ENCODE assay signal across 1 cellular context in the genomic region with DNA sequence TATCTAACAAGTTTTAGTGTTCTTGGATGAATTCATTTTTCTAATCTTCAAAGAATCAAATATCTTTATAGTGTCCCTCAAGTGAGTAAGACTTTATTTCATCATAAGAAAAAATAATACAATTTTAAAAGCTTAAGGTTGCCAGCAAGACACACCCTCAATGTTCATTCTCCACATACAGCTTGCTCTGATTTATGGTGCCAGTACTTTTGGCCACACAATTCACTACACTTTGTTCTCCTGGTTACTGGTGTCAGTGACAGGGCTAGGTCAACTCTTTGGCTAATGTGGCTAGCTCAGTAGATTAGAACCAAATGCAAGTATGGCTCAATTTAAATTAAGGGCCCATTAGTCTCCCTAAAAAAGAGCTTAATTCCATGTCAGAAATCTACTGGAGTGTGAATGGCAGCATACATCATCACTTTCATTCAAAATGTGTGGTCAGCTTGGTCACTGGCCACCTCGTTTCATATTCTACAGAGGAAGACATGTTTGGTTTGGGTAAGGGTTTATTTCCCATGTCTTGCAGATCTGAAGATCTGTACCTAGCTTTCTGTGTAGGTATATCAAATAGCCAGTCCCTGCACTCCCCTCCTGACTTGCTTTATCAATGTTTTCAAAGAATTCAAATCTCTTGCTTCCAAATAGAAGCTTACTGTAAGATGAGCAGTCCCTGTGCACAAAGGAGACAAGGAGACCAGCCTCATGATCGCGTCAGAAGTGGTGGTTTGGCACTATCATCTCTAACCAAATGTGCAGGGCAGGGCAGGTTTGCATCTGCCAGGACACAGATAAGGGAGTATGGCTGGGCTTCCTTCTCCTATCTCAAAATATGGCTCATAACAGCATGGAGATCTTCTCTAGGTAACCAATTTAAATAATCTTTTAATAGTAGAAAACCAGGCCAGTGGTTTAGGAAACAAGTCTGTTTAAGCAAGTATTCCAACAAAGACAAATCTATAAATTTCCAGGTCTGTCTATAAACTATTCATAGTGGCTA.
TF ChIP-seq lines count a peak whose summit lies in the region.

No MANE protein-coding gene starts in this region.

TF ChIP-seq in WTC11, 78 proteins besides CTCF, POLR2A, EP300 and RAD21 (continued from another document):
- TF ChIP-seq, protein P1, sequence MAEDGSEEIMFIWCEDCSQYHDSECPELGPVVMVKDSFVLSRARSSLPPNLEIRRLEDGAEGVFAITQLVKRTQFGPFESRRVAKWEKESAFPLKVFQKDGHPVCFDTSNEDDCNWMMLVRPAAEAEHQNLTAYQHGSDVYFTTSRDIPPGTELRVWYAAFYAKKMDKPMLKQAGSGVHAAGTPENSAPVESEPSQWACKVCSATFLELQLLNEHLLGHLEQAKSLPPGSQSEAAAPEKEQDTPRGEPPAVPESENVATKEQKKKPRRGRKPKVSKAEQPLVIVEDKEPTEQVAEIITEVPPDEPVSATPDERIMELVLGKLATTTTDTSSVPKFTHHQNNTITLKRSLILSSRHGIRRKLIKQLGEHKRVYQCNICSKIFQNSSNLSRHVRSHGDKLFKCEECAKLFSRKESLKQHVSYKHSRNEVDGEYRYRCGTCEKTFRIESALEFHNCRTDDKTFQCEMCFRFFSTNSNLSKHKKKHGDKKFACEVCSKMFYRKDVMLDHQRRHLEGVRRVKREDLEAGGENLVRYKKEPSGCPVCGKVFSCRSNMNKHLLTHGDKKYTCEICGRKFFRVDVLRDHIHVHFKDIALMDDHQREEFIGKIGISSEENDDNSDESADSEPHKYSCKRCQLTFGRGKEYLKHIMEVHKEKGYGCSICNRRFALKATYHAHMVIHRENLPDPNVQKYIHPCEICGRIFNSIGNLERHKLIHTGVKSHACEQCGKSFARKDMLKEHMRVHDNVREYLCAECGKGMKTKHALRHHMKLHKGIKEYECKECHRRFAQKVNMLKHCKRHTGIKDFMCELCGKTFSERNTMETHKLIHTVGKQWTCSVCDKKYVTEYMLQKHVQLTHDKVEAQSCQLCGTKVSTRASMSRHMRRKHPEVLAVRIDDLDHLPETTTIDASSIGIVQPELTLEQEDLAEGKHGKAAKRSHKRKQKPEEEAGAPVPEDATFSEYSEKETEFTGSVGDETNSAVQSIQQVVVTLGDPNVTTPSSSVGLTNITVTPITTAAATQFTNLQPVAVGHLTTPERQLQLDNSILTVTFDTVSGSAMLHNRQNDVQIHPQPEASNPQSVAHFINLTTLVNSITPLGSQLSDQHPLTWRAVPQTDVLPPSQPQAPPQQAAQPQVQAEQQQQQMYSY (CRISPR knock-in tag; IDR thresholded peaks at IDR 0.05), result no peak
- TF ChIP-seq, protein P2, sequence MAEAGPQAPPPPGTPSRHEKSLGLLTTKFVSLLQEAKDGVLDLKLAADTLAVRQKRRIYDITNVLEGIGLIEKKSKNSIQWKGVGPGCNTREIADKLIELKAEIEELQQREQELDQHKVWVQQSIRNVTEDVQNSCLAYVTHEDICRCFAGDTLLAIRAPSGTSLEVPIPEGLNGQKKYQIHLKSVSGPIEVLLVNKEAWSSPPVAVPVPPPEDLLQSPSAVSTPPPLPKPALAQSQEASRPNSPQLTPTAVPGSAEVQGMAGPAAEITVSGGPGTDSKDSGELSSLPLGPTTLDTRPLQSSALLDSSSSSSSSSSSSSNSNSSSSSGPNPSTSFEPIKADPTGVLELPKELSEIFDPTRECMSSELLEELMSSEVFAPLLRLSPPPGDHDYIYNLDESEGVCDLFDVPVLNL (CRISPR knock-in tag; IDR thresholded peaks at IDR 0.05; ENCODE audit: borderline replicate concordance, low read depth), result no peak
- no peak for TF ChIP-seq ZNF232 (CRISPR knock-in tag; IDR thresholded peaks at IDR 0.05)
- TF ChIP-seq, protein P3, sequence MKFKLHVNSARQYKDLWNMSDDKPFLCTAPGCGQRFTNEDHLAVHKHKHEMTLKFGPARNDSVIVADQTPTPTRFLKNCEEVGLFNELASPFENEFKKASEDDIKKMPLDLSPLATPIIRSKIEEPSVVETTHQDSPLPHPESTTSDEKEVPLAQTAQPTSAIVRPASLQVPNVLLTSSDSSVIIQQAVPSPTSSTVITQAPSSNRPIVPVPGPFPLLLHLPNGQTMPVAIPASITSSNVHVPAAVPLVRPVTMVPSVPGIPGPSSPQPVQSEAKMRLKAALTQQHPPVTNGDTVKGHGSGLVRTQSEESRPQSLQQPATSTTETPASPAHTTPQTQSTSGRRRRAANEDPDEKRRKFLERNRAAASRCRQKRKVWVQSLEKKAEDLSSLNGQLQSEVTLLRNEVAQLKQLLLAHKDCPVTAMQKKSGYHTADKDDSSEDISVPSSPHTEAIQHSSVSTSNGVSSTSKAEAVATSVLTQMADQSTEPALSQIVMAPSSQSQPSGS (CRISPR knock-in tag; IDR thresholded peaks at IDR 0.05; ENCODE audit: borderline replicate concordance, low read depth), result no peak
